10 cellular contexts compared by ENCODE assay signal in genomic region chr22:47091241-47091691, GRCh38.
DNase-seq lines count a peak whose midpoint lies in the region; ATAC-seq and TF ChIP-seq lines count a peak whose summit lies in the region.
"Had no signal": no experiment of that assay in that cellular context is flagged by ENCODE, and none has a peak within 500 bp of the region (broad histone marks: within the 10 kb centered on the region; RNA-seq: fewer than 3 reads in every experiment).

No MANE protein-coding gene starts in this region.

- peaks cover 9% of the 10 kb centered on the region for H3K4me1 ChIP-seq in CD4-positive, CD25-positive, alpha-beta regulatory T cell (ENCODE audit: control insufficient read depth, insufficient read depth, low read length, poor library complexity, severe bottlenecking)
- H3K4me1 ChIP-seq in HUES64 (ENCODE audit: insufficient read depth, low read length) (peaks cover 16% of the 10 kb centered on the region), neural progenitor cell (peaks cover 7% of the 10 kb centered on the region), SK-N-SH (ENCODE audit: control insufficient read depth in 1 of 2, insufficient read depth in 2 of 2, low read depth in 1 of 2, low read length in 1 of 2) (no peaks in the 10 kb centered on the region)

- DNase-seq in CD4-positive, CD25-positive, alpha-beta regulatory T cell, result peak; percentile 48 to 64 (median 55)
- peak; percentile 11 for DNase-seq in epithelial cell of esophagus (ENCODE audit: low read depth)
- DNase-seq in neural progenitor cell (ENCODE audit: low spot score), result peak; percentile 28
- no peak for DNase-seq in SK-N-SH
- no peak for DNase-seq in RPMI8226
- DNase-seq in UCSD-AML1 (lab: John Stamatoyannopoulos, UW; ENCODE audit: unreplicated experiment), result no peak
- DNase-seq: HCEC 1CT, SJCRH30 had no signal

- no peak for TF ChIP-seq CTCF in epithelial cell of esophagus (IDR thresholded peaks at IDR 0.05; ENCODE audit: insufficient read depth, low read depth, low read length, missing control alignments)
- no peak for TF ChIP-seq CTCF in neural progenitor cell (IDR thresholded peaks at IDR 0.05)
- no peak for TF ChIP-seq CTCF in SK-N-SH (IDR thresholded peaks at IDR 0.05)

- H3K4me3 ChIP-seq in CD4-positive, CD25-positive, alpha-beta regulatory T cell (ENCODE audit: low read depth, low read length), result peak overlapping the region; percentile 26
- H3K4me3 ChIP-seq in HUES64 (ENCODE audit: low read length), result peak overlapping the region; percentile 49
- peak overlapping the region; percentile 44 for H3K4me3 ChIP-seq in epithelial cell of esophagus (ENCODE audit: low read length)
- H3K4me3 ChIP-seq in neural progenitor cell, result peak overlapping the region; percentile 41
- H3K4me3 ChIP-seq in SK-N-SH (ENCODE audit: low read depth in 2 of 2, low read length in 1 of 2), result no peak overlapping the region
- H3K4me3 ChIP-seq: SJCRH30 had no signal

- H3K4me1 Mint-ChIP-seq in CD4-positive, CD25-positive, alpha-beta regulatory T cell, result peaks cover 8 to 69% (median 25%) of the 10 kb centered on the region in 4 donors
- H3K4me1 Mint-ChIP-seq in neural progenitor cell, result peaks cover 52% of the 10 kb centered on the region

- H4K20me1 ChIP-seq in neural progenitor cell (ENCODE audit: low read depth), result peaks cover 5% of the 10 kb centered on the region
- no peaks in the 10 kb centered on the region for H4K20me1 ChIP-seq in SK-N-SH (ENCODE audit: insufficient read depth)

- CTCF ChIA-PET in SK-N-SH (lab: Yijun Ruan, JAX), result interaction anchor here (1.4 kb wide), 1 partner anchor 292 kb away, joined by 3 read pairs; no protein-coding TSS in a partner anchor

- no peaks in the 10 kb centered on the region for H3F3A ChIP-seq in neural progenitor cell (ENCODE audit: low read depth)
- peaks cover 6% of the 10 kb centered on the region for H3F3A ChIP-seq in SK-N-SH (replicated peaks; ENCODE audit: insufficient read depth)

- no peak overlapping the region for H3K9ac ChIP-seq in HUES64 (ENCODE audit: low read depth, low read length)
- no peak overlapping the region for H3K9ac ChIP-seq in neural progenitor cell
- H3K9ac ChIP-seq in SK-N-SH, result no peak overlapping the region

- WGBS in HUES64, result 13% methylated on average over 21 of the region's 21 CpGs
- WGBS in SK-N-SH (ENCODE audit: low lambda C conversion rate), result 96% methylated on average over 21 of the region's 21 CpGs

- no peaks in the 10 kb centered on the region for H3K27me3 Mint-ChIP-seq in CD4-positive, CD25-positive, alpha-beta regulatory T cell
- peaks cover 12% of the 10 kb centered on the region for H3K27me3 Mint-ChIP-seq in neural progenitor cell (ENCODE audit: insufficient read depth, low read depth)

- H2AFZ ChIP-seq in neural progenitor cell (replicated peaks) (no peak overlapping the region), SK-N-SH (ENCODE audit: low read depth) (no peak overlapping the region)

- peak overlapping the region; percentile 62 to 93 (median 76) for H3K4me3 Mint-ChIP-seq in CD4-positive, CD25-positive, alpha-beta regulatory T cell
- peak overlapping the region; percentile 82 for H3K4me3 Mint-ChIP-seq in neural progenitor cell

- POLR2A ChIA-PET in SK-N-SH (lab: Yijun Ruan, JAX), result no interaction called here

- peak overlapping the region; percentile 47 for H3K27ac ChIP-seq in CD4-positive, CD25-positive, alpha-beta regulatory T cell (ENCODE audit: insufficient read depth, low read length, poor library complexity, severe bottlenecking)
- H3K27ac ChIP-seq in HUES64 (ENCODE audit: low read depth, low read length), result no peak overlapping the region
- H3K27ac ChIP-seq in neural progenitor cell, result no peak overlapping the region
- H3K27ac ChIP-seq in SK-N-SH (ENCODE audit: low read depth in 2 of 2, low read length in 1 of 2), result no peak overlapping the region
- H3K27ac ChIP-seq: SJCRH30 had no signal

- H3K9me3 Mint-ChIP-seq in CD4-positive, CD25-positive, alpha-beta regulatory T cell, result peaks cover 0 to 3% (median 0%) of the 10 kb centered on the region in 7 donors
- peaks cover 19% of the 10 kb centered on the region for H3K9me3 Mint-ChIP-seq in neural progenitor cell

- TF ChIP-seq EP300 in SK-N-SH (IDR thresholded peaks at IDR 0.05; ENCODE audit: borderline replicate concordance in 1 of 2, low read depth in 1 of 2, low read length in 1 of 2), result no peak

- peaks cover 11% of the 10 kb centered on the region for H3K36me3 Mint-ChIP-seq in CD4-positive, CD25-positive, alpha-beta regulatory T cell
- peaks cover 1% of the 10 kb centered on the region for H3K36me3 Mint-ChIP-seq in neural progenitor cell

- no peak for TF ChIP-seq RAD21 in SK-N-SH (IDR thresholded peaks at IDR 0.05; ENCODE audit: low read length)

- no peaks in the 10 kb centered on the region for H3K36me3 ChIP-seq in CD4-positive, CD25-positive, alpha-beta regulatory T cell (ENCODE audit: control insufficient read depth, insufficient read depth, low read length)
- no peaks in the 10 kb centered on the region for H3K36me3 ChIP-seq in HUES64 (ENCODE audit: insufficient read depth, low read length)
- H3K36me3 ChIP-seq in neural progenitor cell, result no peaks in the 10 kb centered on the region
- no peaks in the 10 kb centered on the region for H3K36me3 ChIP-seq in SK-N-SH (replicated peaks in 1 of 2; ENCODE audit: control insufficient read depth in 1 of 2, insufficient read depth in 2 of 2, low read length in 1 of 2)
- H3K36me3 ChIP-seq: SJCRH30 had no signal

- H3K27ac Mint-ChIP-seq in CD4-positive, CD25-positive, alpha-beta regulatory T cell, result peak overlapping the region; percentile 2 to 96 (median 96)
- peak overlapping the region; percentile 58 for H3K27ac Mint-ChIP-seq in neural progenitor cell

- H3K79me2 ChIP-seq in neural progenitor cell (ENCODE audit: low read depth), result no peaks in the 10 kb centered on the region
- no peaks in the 10 kb centered on the region for H3K79me2 ChIP-seq in SK-N-SH (ENCODE audit: insufficient read depth)

- no peaks in the 10 kb centered on the region for H3K9me2 ChIP-seq in SK-N-SH

- peaks cover 0 to 7% of the 10 kb centered on the region in 2 experiments for H3K9me3 ChIP-seq in CD4-positive, CD25-positive, alpha-beta regulatory T cell (ENCODE audit: control insufficient read depth in 2 of 2, low read length in 2 of 2)
- H3K9me3 ChIP-seq in HUES64 (ENCODE audit: insufficient read depth, low read depth, low read length) (no peaks in the 10 kb centered on the region), neural progenitor cell (ENCODE audit: low read depth) (no peaks in the 10 kb centered on the region), SK-N-SH (no peaks in the 10 kb centered on the region)
- H3K9me3 ChIP-seq: SJCRH30 had no signal

- ATAC-seq in CD4-positive, CD25-positive, alpha-beta regulatory T cell (ENCODE audit: low read depth in 2 of 2), result peak in 1 of 2 donors; percentile 56
- ATAC-seq in GM19324 (IDR thresholded peaks at IDR 0.05; ENCODE audit: low FRiP score, unreplicated experiment), result no peak

- H3K27me3 ChIP-seq in CD4-positive, CD25-positive, alpha-beta regulatory T cell (ENCODE audit: control insufficient read depth, insufficient read depth, low read length), result no peaks in the 10 kb centered on the region
- H3K27me3 ChIP-seq in HUES64 (ENCODE audit: insufficient read depth, low read length) (no peaks in the 10 kb centered on the region), neural progenitor cell (no peaks in the 10 kb centered on the region), SK-N-SH (ENCODE audit: insufficient read depth) (no peaks in the 10 kb centered on the region)
- H3K27me3 ChIP-seq: SJCRH30 had no signal

- H3K4me2 ChIP-seq in neural progenitor cell (peak overlapping the region; percentile 74), SK-N-SH (no peak overlapping the region)

TF ChIP-seq in SK-N-SH, 30 proteins besides CTCF, POLR2A, EP300 and RAD21 (continues in another document):
- TF ChIP-seq ELF1 (IDR thresholded peaks at IDR 0.05) (no peak), RXRA (IDR thresholded peaks at IDR 0.05; ENCODE audit: borderline replicate concordance, low read depth) (no peak), TAF1 (IDR thresholded peaks at IDR 0.05; ENCODE audit: borderline replicate concordance, low read depth, low read length) (no peak), IRF3 (IDR thresholded peaks at IDR 0.05; ENCODE audit: low read depth, low read length) (no peak), POLR2AphosphoS5 (IDR thresholded peaks at IDR 0.05; ENCODE audit: low read depth, low read length) (no peak), GATA2 (CRISPR knock-in tag; IDR thresholded peaks at IDR 0.05) (no peak), MAX (IDR thresholded peaks at IDR 0.05; ENCODE audit: low read depth) (no peak), RCOR1 (IDR thresholded peaks at IDR 0.05; ENCODE audit: low read length) (no peak), FOXJ3 (CRISPR knock-in tag; IDR thresholded peaks at IDR 0.05) (no peak), RFX5 (IDR thresholded peaks at IDR 0.05; ENCODE audit: low read length) (no peak), YY1 (IDR thresholded peaks at IDR 0.05; ENCODE audit: low read depth) (no peak), EZH2phosphoT487 (IDR thresholded peaks at IDR 0.05; ENCODE audit: borderline replicate concordance, low read depth) (no peak), PBX3 (IDR thresholded peaks at IDR 0.05) (no peak), NRF1 (IDR thresholded peaks at IDR 0.05; ENCODE audit: low read depth, low read length) (no peak), MEF2A (IDR thresholded peaks at IDR 0.05; ENCODE audit: borderline replicate concordance, low read depth) (no peak)

Comparison
In these comparisons a context has a peak if more than half of its experiments do, and no peak if none do; other contexts are left out.
1. DNase-seq: peak in CD4-positive, CD25-positive, alpha-beta regulatory T cell (3 of 3), epithelial cell of esophagus (single experiment) and neural progenitor cell (single experiment); none in SK-N-SH (single experiment), RPMI8226 (single experiment) and UCSD-AML1 (single experiment).
2. H3K4me3 ChIP-seq: peak in CD4-positive, CD25-positive, alpha-beta regulatory T cell (single experiment), HUES64 (single experiment), epithelial cell of esophagus (single experiment) and neural progenitor cell (single experiment); none in SK-N-SH (0 of 2).